Comparison of ENCODE assay signal across 1 cellular context in genomic region chr12:29537292-29537691, GRCh38.
TF ChIP-seq lines count a peak whose summit lies in the region.

No MANE protein-coding gene starts in this region.

TF ChIP-seq in IMR-90, 13 proteins besides CTCF, POLR2A, EP300 and RAD21 (continued from another document):
- TF ChIP-seq MAZ (IDR thresholded peaks at IDR 0.05; ENCODE audit: borderline replicate concordance, low read depth, low read length) = no peak
TF ChIP-seq in IMR-90: peak in this region for 4.
